Comparison of ENCODE assay signal across 8 cellular contexts in genomic region chr16:89722392-89723278, GRCh38. TPM values are rescaled to one million over a fixed set of nuclear protein-coding genes. Genes with fewer than 3 reads are reported as not detected.
DNase-seq lines count a peak whose midpoint lies in the region; ATAC-seq and TF ChIP-seq lines count a peak whose summit lies in the region.

No MANE protein-coding gene starts in this region.

- H3K4me2 ChIP-seq in neural cell (ENCODE audit: low read length) = peak overlapping the region; percentile 49

- no peak for TF ChIP-seq EP300 in neural cell (conservative IDR thresholded peaks at IDR 0.05; ENCODE audit: poor library complexity, severe bottlenecking)

- DNase-seq in A172 (ENCODE audit: low spot score) = peak; percentile 74
- DNase-seq in GM20000 (ENCODE audit: low spot score) = peak; percentile 66
- peak; percentile 76 for DNase-seq in NOMO-1 treated with DMSO at 0.1 percent for 48 hours (lab: John Stamatoyannopoulos, UW; ENCODE audit: unreplicated experiment)
- peak; percentile 74 for DNase-seq in activated T-cell treated with anti-CD3 and anti-CD28 coated beads, Interleukin-2, amount 50 U/mL, for 24 hours
- DNase-seq in fibroblast of gingiva (ENCODE audit: low read depth) = peak; percentile 26
- DNase-seq in upper lobe of right lung = peak; percentile 93
- no peak for DNase-seq in NCI-H446 treated with DMSO at 0.1 percent for 48 hours (lab: John Stamatoyannopoulos, UW)

- ATAC-seq in upper lobe of right lung = peak; percentile 68

- H3K4me3 ChIP-seq in neural cell (ENCODE audit: low read length) = peak overlapping the region; percentile 93
- peak overlapping the region; percentile 82 for H3K4me3 ChIP-seq in upper lobe of right lung

- peaks cover 62% of the 10 kb centered on the region for H3K4me1 Mint-ChIP-seq in activated T-cell treated with anti-CD3 and anti-CD28 coated beads, Interleukin-2, amount 50 U/mL, for 24 hours (ENCODE audit: low read depth)

- H3K9me2 ChIP-seq in neural cell (ENCODE audit: insufficient read depth, low read length) = no peaks in the 10 kb centered on the region

- no peak for TF ChIP-seq CTCF in GM20000 (IDR thresholded peaks at IDR 0.05; ENCODE audit: extremely low read depth, missing control alignments)
- no peak for TF ChIP-seq CTCF in neural cell (IDR thresholded peaks at IDR 0.05; ENCODE audit: poor library complexity, severe bottlenecking)
- no peak for TF ChIP-seq CTCF in upper lobe of right lung (IDR thresholded peaks at IDR 0.05)

- peak overlapping the region; percentile 81 for H3K9ac ChIP-seq in neural cell (ENCODE audit: low read length)

- peaks cover 9% of the 10 kb centered on the region for H4K20me1 ChIP-seq in neural cell (ENCODE audit: insufficient read depth)

- H3K27ac ChIP-seq in neural cell (ENCODE audit: low read length) = no peak overlapping the region
- H3K27ac ChIP-seq in upper lobe of right lung = peak overlapping the region; percentile 96

- no peaks in the 10 kb centered on the region for H3K79me2 ChIP-seq in neural cell (replicated peaks; ENCODE audit: insufficient read depth, low read length)

- no peak overlapping the region for H2AFZ ChIP-seq in neural cell (ENCODE audit: low read depth, low read length)

- H3K4me1 ChIP-seq in upper lobe of right lung = peaks cover 39% of the 10 kb centered on the region

- intact Hi-C loops in upper lobe of right lung (cut with DNase I) = no loop called here

- H3K9me3 ChIP-seq in neural cell (ENCODE audit: low read length) (no peaks in the 10 kb centered on the region), upper lobe of right lung (no peaks in the 10 kb centered on the region)

- H3K9me3 Mint-ChIP-seq in activated T-cell treated with anti-CD3 and anti-CD28 coated beads, Interleukin-2, amount 50 U/mL, for 24 hours = no peaks in the 10 kb centered on the region

- H3K27me3 ChIP-seq in neural cell (ENCODE audit: insufficient read depth, low read depth, low read length) = no peaks in the 10 kb centered on the region
- H3K27me3 ChIP-seq in upper lobe of right lung = no peaks in the 10 kb centered on the region

- H3K27me3 Mint-ChIP-seq in activated T-cell treated with anti-CD3 and anti-CD28 coated beads, Interleukin-2, amount 50 U/mL, for 24 hours = no peaks in the 10 kb centered on the region

- H3K36me3 ChIP-seq in neural cell (ENCODE audit: insufficient read depth, low read length) (no peaks in the 10 kb centered on the region), upper lobe of right lung (peaks cover 48% of the 10 kb centered on the region)

- no peak for TF ChIP-seq RAD21 in neural cell (conservative IDR thresholded peaks at IDR 0.05)

- peak overlapping the region; percentile 89 for H3K4me3 Mint-ChIP-seq in activated T-cell treated with anti-CD3 and anti-CD28 coated beads, Interleukin-2, amount 50 U/mL, for 24 hours

- H3K36me3 Mint-ChIP-seq in activated T-cell treated with anti-CD3 and anti-CD28 coated beads, Interleukin-2, amount 50 U/mL, for 24 hours (ENCODE audit: low read depth) = peaks cover 52% of the 10 kb centered on the region

- peak overlapping the region; percentile 94 for H3K27ac Mint-ChIP-seq in activated T-cell treated with anti-CD3 and anti-CD28 coated beads, Interleukin-2, amount 50 U/mL, for 24 hours

- no peaks in the 10 kb centered on the region for H3F3A ChIP-seq in neural cell (ENCODE audit: insufficient read depth, low read length, poor library complexity, severe bottlenecking)

TF ChIP-seq in neural cell, 6 proteins besides CTCF, POLR2A, EP300 and RAD21:
- TF ChIP-seq, protein P1, sequence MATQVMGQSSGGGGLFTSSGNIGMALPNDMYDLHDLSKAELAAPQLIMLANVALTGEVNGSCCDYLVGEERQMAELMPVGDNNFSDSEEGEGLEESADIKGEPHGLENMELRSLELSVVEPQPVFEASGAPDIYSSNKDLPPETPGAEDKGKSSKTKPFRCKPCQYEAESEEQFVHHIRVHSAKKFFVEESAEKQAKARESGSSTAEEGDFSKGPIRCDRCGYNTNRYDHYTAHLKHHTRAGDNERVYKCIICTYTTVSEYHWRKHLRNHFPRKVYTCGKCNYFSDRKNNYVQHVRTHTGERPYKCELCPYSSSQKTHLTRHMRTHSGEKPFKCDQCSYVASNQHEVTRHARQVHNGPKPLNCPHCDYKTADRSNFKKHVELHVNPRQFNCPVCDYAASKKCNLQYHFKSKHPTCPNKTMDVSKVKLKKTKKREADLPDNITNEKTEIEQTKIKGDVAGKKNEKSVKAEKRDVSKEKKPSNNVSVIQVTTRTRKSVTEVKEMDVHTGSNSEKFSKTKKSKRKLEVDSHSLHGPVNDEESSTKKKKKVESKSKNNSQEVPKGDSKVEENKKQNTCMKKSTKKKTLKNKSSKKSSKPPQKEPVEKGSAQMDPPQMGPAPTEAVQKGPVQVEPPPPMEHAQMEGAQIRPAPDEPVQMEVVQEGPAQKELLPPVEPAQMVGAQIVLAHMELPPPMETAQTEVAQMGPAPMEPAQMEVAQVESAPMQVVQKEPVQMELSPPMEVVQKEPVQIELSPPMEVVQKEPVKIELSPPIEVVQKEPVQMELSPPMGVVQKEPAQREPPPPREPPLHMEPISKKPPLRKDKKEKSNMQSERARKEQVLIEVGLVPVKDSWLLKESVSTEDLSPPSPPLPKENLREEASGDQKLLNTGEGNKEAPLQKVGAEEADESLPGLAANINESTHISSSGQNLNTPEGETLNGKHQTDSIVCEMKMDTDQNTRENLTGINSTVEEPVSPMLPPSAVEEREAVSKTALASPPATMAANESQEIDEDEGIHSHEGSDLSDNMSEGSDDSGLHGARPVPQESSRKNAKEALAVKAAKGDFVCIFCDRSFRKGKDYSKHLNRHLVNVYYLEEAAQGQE (IDR thresholded peaks at IDR 0.05; ENCODE audit: borderline replicate concordance) = no peak
- TF ChIP-seq POLR2AphosphoS5 (IDR thresholded peaks at IDR 0.05) (no peak), MXI1 (conservative IDR thresholded peaks at IDR 0.05; ENCODE audit: poor library complexity, severe bottlenecking) (no peak), EZH2 (IDR thresholded peaks at IDR 0.05; ENCODE audit: borderline replicate concordance, insufficient read depth, low read length, poor library complexity, severe bottlenecking) (no peak), TAF1 (IDR thresholded peaks at IDR 0.05; ENCODE audit: low read depth) (no peak), SMC3 (conservative IDR thresholded peaks at IDR 0.05; ENCODE audit: poor library complexity) (no peak)

RNA-seq across cellular contexts. Expression of gene ZNF276, which starts 1.3 kb away (rescaled TPM):
- total RNA-seq in A172 (2014; rRNA removed; shearing (Covaris generic)) = 14.6 and 18.9 TPM in 2 replicates
- 31.8 and 35.4 TPM in 2 replicates for polyA plus RNA-seq in neural cell
- 21.6 and 22.9 TPM in 2 replicates for polyA minus RNA-seq in neural cell
- total RNA-seq in upper lobe of right lung = 35.8 TPM

RNA-seq across cellular contexts. Expression of gene VPS9D1, which starts 1.9 kb away (rescaled TPM):
- total RNA-seq in A172 (2014; rRNA removed; shearing (Covaris generic)) = 12.0 and 14.2 TPM in 2 replicates
- 29.9 and 37.2 TPM in 2 replicates for polyA plus RNA-seq in neural cell
- 15.9 and 17.3 TPM in 2 replicates for polyA minus RNA-seq in neural cell
- total RNA-seq in upper lobe of right lung = 15.7 TPM

RNA-seq across cellular contexts. Expression of gene SPATA2L, which starts 21.1 kb away (rescaled TPM):
- 21.1 and 24.3 TPM in 2 replicates for total RNA-seq in A172 (2014; rRNA removed; shearing (Covaris generic))
- 39.1 and 42.3 TPM in 2 replicates for polyA plus RNA-seq in neural cell
- polyA minus RNA-seq in neural cell = 36.0 and 41.1 TPM in 2 replicates
- total RNA-seq in upper lobe of right lung = 13.3 TPM

RNA-seq across cellular contexts. Expression of gene CDK10, which starts 36.1 kb away (rescaled TPM):
- 31.1 and 46.6 TPM in 2 replicates for total RNA-seq in A172 (2014; rRNA removed; shearing (Covaris generic))
- 126 and 161 TPM in 2 replicates for polyA plus RNA-seq in neural cell
- polyA minus RNA-seq in neural cell = 35.3 and 41.6 TPM in 2 replicates
- total RNA-seq in upper lobe of right lung = 81.5 TPM
